ENCODE assay signal across 9 cellular contexts in genomic region chr10:86888585-86889381, GRCh38.
DNase-seq lines count a peak whose midpoint lies in the region; ATAC-seq and TF ChIP-seq lines count a peak whose summit lies in the region.
"Had no signal": no experiment of that assay in that cellular context is flagged by ENCODE, and none has a peak within 500 bp of the region (broad histone marks: within the 10 kb centered on the region; RNA-seq: fewer than 3 reads in every experiment).

No MANE protein-coding gene starts in this region.

- CTCF ChIA-PET in WTC11 (lab: Charles Lee) = interaction anchor here (0.6 kb wide), 1 partner anchor 147 kb away, joined by 3 read pairs; no protein-coding TSS in a partner anchor

- no peaks in the 10 kb centered on the region for H3K27me3 Mint-ChIP-seq in WTC11 (ENCODE audit: low read depth)

- no peaks in the 10 kb centered on the region for H3K9me2 ChIP-seq in DOHH2 (replicated peaks; ENCODE audit: control insufficient read depth, low read length)

- peaks cover 10% of the 10 kb centered on the region for H3K4me1 ChIP-seq in DOHH2 (ENCODE audit: control insufficient read depth, low read length)

- H3K27ac ChIP-seq in DOHH2 (ENCODE audit: low read depth, low read length) = no peak overlapping the region
- H3K27ac ChIP-seq: KMS-11 had no signal

- H3K36me3 Mint-ChIP-seq in WTC11 = peaks cover 35% of the 10 kb centered on the region

- H3F3A ChIP-seq in DOHH2 (ENCODE audit: control insufficient read depth, insufficient read depth) = 0 out of 2 replicates have a peak, but pooled peaks cover 2% of the 10 kb centered on the region

- POLR2A ChIA-PET in WTC11 (lab: Charles Lee) = no interaction called here

- no peaks in the 10 kb centered on the region for H4K20me1 ChIP-seq in DOHH2 (ENCODE audit: control insufficient read depth, insufficient read depth, low read depth, low read length)

- H3K9me3 ChIP-seq in DOHH2 (ENCODE audit: control insufficient read depth, insufficient read depth, low read length) = no peaks in the 10 kb centered on the region

- H3K27ac Mint-ChIP-seq in WTC11 = peak overlapping the region; percentile 92

- peak overlapping the region; percentile 19; the same call in 1 of the 2 replicates for H3K4me2 ChIP-seq in DOHH2 (ENCODE audit: low read length)
- H3K4me2 ChIP-seq: KMS-11 had no signal

- no peak overlapping the region for H3K4me3 ChIP-seq in DOHH2 (ENCODE audit: low read length)

- no peaks in the 10 kb centered on the region for H3K79me2 ChIP-seq in DOHH2 (ENCODE audit: control insufficient read depth, low read length)

- no peaks in the 10 kb centered on the region for H3K36me3 ChIP-seq in DOHH2 (ENCODE audit: control insufficient read depth, low read length)

- H3K27me3 ChIP-seq in DOHH2 (ENCODE audit: control insufficient read depth, low read length) = peaks cover 12% of the 10 kb centered on the region; the same call in 1 of the 2 replicates

- H3K9me3 Mint-ChIP-seq in WTC11 = no peaks in the 10 kb centered on the region

- DNase-seq in WTC11 (ENCODE audit: low spot score) (no peak), lung microvascular endothelial cell (ENCODE audit: low read depth in 2 of 2) (peak; percentile 57 to 73), DMS153 treated with DMSO at 0.1 percent for 48 hours (lab: John Stamatoyannopoulos, UW; ENCODE audit: unreplicated experiment) (no peak), activated gamma-delta T cell treated with Interleukin-2 at 50 U/mL for 16 hours (no peak), NCI-H1694 treated with DMSO at 0.1 percent for 48 hours (lab: John Stamatoyannopoulos, UW) (no peak)

- peaks cover 29% of the 10 kb centered on the region for H3K4me1 Mint-ChIP-seq in WTC11

- no peak overlapping the region for H3K4me3 Mint-ChIP-seq in WTC11

- ATAC-seq in GM19463 (IDR thresholded peaks at IDR 0.05; ENCODE audit: unreplicated experiment) (peak; percentile 97), HG03442 (IDR thresholded peaks at IDR 0.05; ENCODE audit: unreplicated experiment) (peak; percentile 94), WTC11 (no peak)

- no peak for TF ChIP-seq CTCF in DOHH2 (IDR thresholded peaks at IDR 0.05; ENCODE audit: low read depth, low read length, poor library complexity, severe bottlenecking)
- TF ChIP-seq CTCF in WTC11 (IDR thresholded peaks at IDR 0.05) = no peak

TF ChIP-seq in WTC11, 78 proteins besides CTCF, POLR2A, EP300 and RAD21:
- no peak for TF ChIP-seq MLX (CRISPR knock-in tag; IDR thresholded peaks at IDR 0.05)
- no peak for TF ChIP-seq ZSCAN18 (CRISPR knock-in tag; IDR thresholded peaks at IDR 0.05)
- TF ChIP-seq HMGA2 (CRISPR knock-in tag; IDR thresholded peaks at IDR 0.05) = no peak
- no peak for TF ChIP-seq CDX4 (CRISPR knock-in tag; IDR thresholded peaks at IDR 0.05; ENCODE audit: borderline replicate concordance)
- no peak for TF ChIP-seq ZMAT4 (CRISPR knock-in tag; IDR thresholded peaks at IDR 0.05)
- no peak for TF ChIP-seq ZNF232 (CRISPR knock-in tag; IDR thresholded peaks at IDR 0.05)
- TF ChIP-seq ZNF671 (CRISPR knock-in tag; IDR thresholded peaks at IDR 0.05) = no peak
- TF ChIP-seq ZNF281 (CRISPR knock-in tag; IDR thresholded peaks at IDR 0.05) = no peak
- TF ChIP-seq MYBL2 (CRISPR knock-in tag; IDR thresholded peaks at IDR 0.05) = no peak
- TF ChIP-seq ZNF396 (CRISPR knock-in tag; IDR thresholded peaks at IDR 0.05; ENCODE audit: borderline replicate concordance) = no peak
- no peak for TF ChIP-seq E2F4 (CRISPR knock-in tag; IDR thresholded peaks at IDR 0.05; ENCODE audit: borderline replicate concordance, low read depth)
- TF ChIP-seq JAZF1 (CRISPR knock-in tag; IDR thresholded peaks at IDR 0.05) = no peak
- TF ChIP-seq ZBTB43 (CRISPR knock-in tag; IDR thresholded peaks at IDR 0.05) = no peak
- TF ChIP-seq ZNF416 (CRISPR knock-in tag; IDR thresholded peaks at IDR 0.05) = no peak
- TF ChIP-seq ZNF425 (CRISPR knock-in tag; conservative IDR thresholded peaks at IDR 0.05) = no peak

Comparison
In these comparisons a context has a peak if more than half of its experiments do, and no peak if none do; other contexts are left out.
1. DNase-seq: peak in lung microvascular endothelial cell (2 of 2); none in WTC11 (single experiment), DMS153 treated with DMSO at 0.1 percent for 48 hours (single experiment), activated gamma-delta T cell treated with Interleukin-2 at 50 U/mL for 16 hours (single experiment) and NCI-H1694 treated with DMSO at 0.1 percent for 48 hours (single experiment).